Comparison of ENCODE assay signal across 8 cellular contexts in genomic region chr10:101778781-101779543, GRCh38.
A peak's percentile ranks its signal among the peaks of the same experiment; 100 is the strongest.
DNase-seq lines count a peak whose midpoint lies in the region; ATAC-seq lines count a peak whose summit lies in the region.

No MANE protein-coding gene starts in this region.

- WGBS in iPS DF 6.9 (ENCODE audit: insufficient coverage, insufficient read length): no CpG with 5 or more reads among the region's 58 CpGs

- H3K9me3 ChIP-seq in iPS DF 6.9 (ENCODE audit: control insufficient read depth, insufficient read depth, low read length): no peaks in the 10 kb centered on the region

- DNase-seq in NCI-H2107 (lab: John Stamatoyannopoulos, UW) (peak; percentile 1), NCI-H2107 treated with DMSO at 0.1 percent for 48 hours (lab: John Stamatoyannopoulos, UW; ENCODE audit: unreplicated experiment) (no peak), iPS DF 6.9 (ENCODE audit: low read depth, low spot score) (no peak), NCI-H345 (lab: John Stamatoyannopoulos, UW) (no peak)

- H3K4me3 Mint-ChIP-seq in activated naive CD8-positive, alpha-beta T cell: peak overlapping the region; percentile 81

- H3K27ac ChIP-seq in iPS DF 6.9 (ENCODE audit: low read length): no peak overlapping the region
- H3K27ac ChIP-seq in skin epidermis: no peak overlapping the region

- H3K4me1 Mint-ChIP-seq in activated naive CD8-positive, alpha-beta T cell (ENCODE audit: low read depth): peaks cover 45% of the 10 kb centered on the region

- H3K27me3 ChIP-seq in iPS DF 6.9 (ENCODE audit: control insufficient read depth, insufficient read depth, low read length): peaks cover 36% of the 10 kb centered on the region

- H3K36me3 Mint-ChIP-seq in activated naive CD8-positive, alpha-beta T cell: peaks cover 16% of the 10 kb centered on the region

- no peak overlapping the region for H3K27ac Mint-ChIP-seq in activated naive CD8-positive, alpha-beta T cell

- no peaks in the 10 kb centered on the region for H3K36me3 ChIP-seq in iPS DF 6.9 (ENCODE audit: control insufficient read depth, insufficient read depth, low read length)

- no peaks in the 10 kb centered on the region for H3K9me3 Mint-ChIP-seq in activated naive CD8-positive, alpha-beta T cell (ENCODE audit: low read depth)

- H3K4me3 ChIP-seq in iPS DF 6.9 (ENCODE audit: low read length) (peak overlapping the region; percentile 51; the same call in 1 of the 2 replicates), skin epidermis (peak overlapping the region; percentile 11 to 35 (median 29))

- ATAC-seq in HG03108 (IDR thresholded peaks at IDR 0.05; ENCODE audit: unreplicated experiment) (no peak), GM21515 (IDR thresholded peaks at IDR 0.05; ENCODE audit: unreplicated experiment) (no peak)

- H3K4me1 ChIP-seq in iPS DF 6.9 (ENCODE audit: control insufficient read depth, insufficient read depth, low read length): peaks cover 19% of the 10 kb centered on the region

- peaks cover 21% of the 10 kb centered on the region for H3K27me3 Mint-ChIP-seq in activated naive CD8-positive, alpha-beta T cell
